Comparison of ENCODE assay signal across 26 cellular contexts in genomic region chr15:70137975-70138374, GRCh38.
"Had no signal": no experiment of that assay in that cellular context is flagged by ENCODE, and none has a peak within 500 bp of the region (broad histone marks: within the 10 kb centered on the region; RNA-seq: fewer than 3 reads in every experiment).

No MANE protein-coding gene starts in this region.

- H3K27me3 ChIP-seq: colonic mucosa, esophagus muscularis mucosa, gastroesophageal sphincter, ovary, thyroid gland, vagina had no signal

- H3K9me3 ChIP-seq: colonic mucosa, esophagus muscularis mucosa, gastroesophageal sphincter, heart right ventricle, lower lobe of right lung, ovary, thyroid gland, vagina had no signal

- H3K36me3 ChIP-seq: colonic mucosa, esophagus muscularis mucosa, gastroesophageal sphincter, heart right ventricle, lower lobe of right lung, ovary, thyroid gland, vagina had no signal

- DNase-seq: colonic mucosa; effector CD8-positive, alpha-beta T cell; foreskin keratinocyte; glutamatergic neuron; heart right ventricle; hippocampal formation; left cardiac atrium; left ventricle myocardium superior; lower lobe of right lung; natural killer cell; occipital lobe; ovary; posterior cingulate gyrus; stimulated activated CD4-positive, alpha-beta T cell treated with anti-CD3 and anti-CD28 coated beads, Interleukin-12 subunit alpha, Interleukin-12 subunit beta, amount 100 ng/mL, for 4 hours; stimulated activated CD4-positive, alpha-beta T cell treated with anti-CD3 and anti-CD28 coated beads, Interleukin-1b, Interleukin-23, amount 100 ng/mL, for 48 hours; stimulated activated CD4-positive, alpha-beta T cell treated with anti-CD3 and anti-CD28 coated beads, Interleukin-4, amount 100 ng/mL, for 1 hour; stimulated activated CD8-positive, alpha-beta memory T cell treated with anti-CD3 and anti-CD28 coated beads, Interleukin-4, amount 100 ng/mL, for 48 hours; stimulated activated naive CD4-positive, alpha-beta T cell; stimulated activated naive CD8-positive, alpha-beta T cell treated with anti-CD3 and anti-CD28 coated beads, Interleukin-15, amount 100 ng/mL, for 72 hours; thyroid gland; trophoblast cell had no signal

- H3K4me3 ChIP-seq: colonic mucosa, esophagus muscularis mucosa, gastroesophageal sphincter, heart right ventricle, lower lobe of right lung, ovary, smooth muscle cell, thyroid gland, vagina had no signal

- H3K27ac ChIP-seq: colonic mucosa, esophagus muscularis mucosa, foreskin keratinocyte, gastroesophageal sphincter, heart right ventricle, lower lobe of right lung, ovary, thyroid gland, vagina had no signal

- ATAC-seq: foreskin keratinocyte; gastroesophageal sphincter; heart right ventricle; left cardiac atrium; left ventricle myocardium superior; lower lobe of right lung; natural killer cell; sciatic nerve; stimulated activated naive CD8-positive, alpha-beta T cell treated with anti-CD3 and anti-CD28 coated beads, Interleukin-15, amount 100 ng/mL, for 72 hours had no signal

- H3K4me1 ChIP-seq: colonic mucosa, foreskin keratinocyte had no signal
